Comparison of ENCODE assay signal across 10 cellular contexts in the genomic region with DNA sequence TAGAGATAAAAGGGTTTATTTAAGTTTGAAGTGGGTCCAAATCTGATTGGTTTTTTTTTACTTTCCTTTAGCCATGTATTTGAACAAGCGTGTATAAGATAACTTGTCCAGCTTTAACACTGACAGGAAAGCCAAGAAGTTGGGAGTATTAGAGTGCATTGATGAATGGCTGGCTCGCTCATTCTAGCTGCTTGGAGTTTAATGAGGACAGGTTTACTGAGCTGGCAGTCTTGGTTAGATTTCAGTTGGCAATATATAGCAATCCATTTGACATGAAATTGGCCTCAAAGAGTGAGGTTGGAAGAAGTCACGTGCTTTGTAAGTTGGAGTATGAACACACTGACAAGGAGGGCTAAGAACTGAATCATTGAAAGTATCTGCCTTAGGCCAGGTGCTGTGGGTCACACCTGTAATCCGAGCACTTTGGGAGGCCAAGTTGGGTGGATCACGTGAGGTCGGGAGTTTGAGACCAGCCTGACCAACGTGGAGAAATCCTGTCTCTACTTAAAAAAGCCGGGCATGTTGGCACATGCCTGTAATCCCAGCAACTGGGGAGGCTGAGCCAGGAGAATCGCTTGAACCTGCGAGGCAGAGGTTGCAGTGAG. TPM values are rescaled to one million over a fixed set of nuclear protein-coding genes. Genes with fewer than 3 reads are reported as not detected.
A peak's percentile ranks its signal among the peaks of the same experiment; 100 is the strongest.
DNase-seq lines count a peak whose midpoint lies in the region; ATAC-seq and TF ChIP-seq lines count a peak whose summit lies in the region.
"Had no signal": no experiment of that assay in that cellular context is flagged by ENCODE, and none has a peak within 500 bp of the region (broad histone marks: within the 10 kb centered on the region; RNA-seq: fewer than 3 reads in every experiment).

No MANE protein-coding gene starts in this region.

- H3K9me3 ChIP-seq in PC-9 (ENCODE audit: insufficient read depth, low read depth) = no peaks in the 10 kb centered on the region
- H3K9me3 ChIP-seq in neuronal stem cell (replicated peaks in 1 of 2; ENCODE audit: control insufficient read depth in 2 of 2, insufficient read depth in 1 of 2, low read depth in 1 of 2, low read length in 2 of 2) = no peaks in the 10 kb centered on the region
- H3K9me3 ChIP-seq: upper lobe of left lung had no signal

- H3F3A ChIP-seq in PC-9 (ENCODE audit: insufficient read depth, low read depth) = peaks cover 98% of the 10 kb centered on the region

- H3K79me1 ChIP-seq in neuronal stem cell (ENCODE audit: low read depth, low read length) = no peaks in the 10 kb centered on the region

- H2BK120ac ChIP-seq in neuronal stem cell (ENCODE audit: low read depth, low read length) = no peak overlapping the region

- DNase-seq in Calu3 (no peak), PC-9 (no peak), endothelial cell (ENCODE audit: low spot score) (no peak), neuronal stem cell (ENCODE audit: low spot score) (no peak), D341Med (ENCODE audit: low spot score) (no peak)
- DNase-seq: stimulated activated CD4-positive, alpha-beta T cell treated with anti-CD3 and anti-CD28 coated beads, Interleukin-15, amount 100 ng/mL, for 24 hours had no signal

- H3K18ac ChIP-seq in neuronal stem cell (ENCODE audit: low read length) = no peak overlapping the region

- no peak overlapping the region for H3K4ac ChIP-seq in neuronal stem cell (ENCODE audit: low read length)

- H2AK5ac ChIP-seq in neuronal stem cell (ENCODE audit: low read depth, low read length) = no peak overlapping the region

- H3K27ac ChIP-seq in PC-9 = 0 out of 2 replicates have a peak overlapping the region, but pooled peaks have one; percentile 1
- H3K27ac ChIP-seq in neuronal stem cell (replicated peaks; ENCODE audit: low read length) = peak overlapping the region; percentile 44

- H3K27me3 ChIP-seq in PC-9 (ENCODE audit: insufficient read depth, low read depth) (no peaks in the 10 kb centered on the region), neuronal stem cell (ENCODE audit: control insufficient read depth in 3 of 3, insufficient read depth in 3 of 3, low read depth in 1 of 3, low read length in 3 of 3) (no peaks in the 10 kb centered on the region)
- H3K27me3 ChIP-seq: upper lobe of left lung had no signal

- H3K4me3 Mint-ChIP-seq in Calu3 (ENCODE audit: low read depth, unreplicated experiment) (no peak overlapping the region), endothelial cell (ENCODE audit: unreplicated experiment) (peak overlapping the region; percentile 25)

- no peak overlapping the region for H2AFZ ChIP-seq in PC-9
- H2AFZ ChIP-seq in neuronal stem cell (ENCODE audit: low read length) = no peak overlapping the region

- intact Hi-C loops in Calu3 (cut with micrococcal nuclease; ENCODE audit: unreplicated experiment) = no loop called here
- intact Hi-C loops in PC-9 (cut with micrococcal nuclease; ENCODE audit: unreplicated experiment) = no loop called here

- TF ChIP-seq CTCF in Calu3 (IDR thresholded peaks at IDR 0.05; ENCODE audit: unreplicated experiment) (no peak), PC-9 (conservative IDR thresholded peaks at IDR 0.05) (no peak), endothelial cell (IDR thresholded peaks at IDR 0.05; ENCODE audit: unreplicated experiment) (no peak)

- no peaks in the 10 kb centered on the region for H3K9me3 Mint-ChIP-seq in Calu3 (ENCODE audit: low read depth, unreplicated experiment)
- no peaks in the 10 kb centered on the region for H3K9me3 Mint-ChIP-seq in endothelial cell (ENCODE audit: unreplicated experiment)

- BruUV-seq in Calu3 (replicated peaks; lab: Mats Ljungman, UMichigan) = no TSS peak
- BruUV-seq in PC-9 (replicated peaks; lab: Mats Ljungman, UMichigan) = TSS peak; percentile 2

- peaks cover 66% of the 10 kb centered on the region for H4K20me1 ChIP-seq in PC-9 (ENCODE audit: insufficient read depth)

- WGBS in neuronal stem cell (ENCODE audit: extremely low coverage in 2 of 2, insufficient read length in 2 of 2, insufficient replicate concordance in 1 of 2), 2 donors = no CpG with 5 or more reads among the region's 10 CpGs

- H2BK15ac ChIP-seq in neuronal stem cell (ENCODE audit: low read length) = no peak overlapping the region

- H3K27me3 Mint-ChIP-seq in Calu3 (ENCODE audit: unreplicated experiment) (no peaks in the 10 kb centered on the region), endothelial cell (ENCODE audit: unreplicated experiment) (peaks cover 4% of the 10 kb centered on the region)

- H3K9me2 ChIP-seq in PC-9 (ENCODE audit: insufficient read depth) = no peaks in the 10 kb centered on the region

- H3K36me3 ChIP-seq in PC-9 (ENCODE audit: low read depth) (peaks cover 48% of the 10 kb centered on the region), neuronal stem cell (replicated peaks in 1 of 2; ENCODE audit: control insufficient read depth in 2 of 2, insufficient read depth in 2 of 2, low read length in 2 of 2) (peaks cover 37 to 99% of the 10 kb centered on the region in 2 donors)

- no peak overlapping the region for H3K9ac ChIP-seq in neuronal stem cell (ENCODE audit: low read depth, low read length, poor library complexity)

- H4K91ac ChIP-seq in neuronal stem cell (ENCODE audit: low read depth, low read length, poor library complexity) = no peak overlapping the region

- H3K4me2 ChIP-seq in PC-9 (no peak overlapping the region), neuronal stem cell (ENCODE audit: insufficient read depth, low read length, poor library complexity, severe bottlenecking) (no peak overlapping the region)

- H3K4me1 ChIP-seq in PC-9 (replicated peaks; ENCODE audit: insufficient read depth) = 0 out of 2 replicates have a peak, but pooled peaks cover 5% of the 10 kb centered on the region
- no peaks in the 10 kb centered on the region for H3K4me1 ChIP-seq in neuronal stem cell (ENCODE audit: control insufficient read depth in 2 of 2, insufficient read depth in 1 of 2, low read depth in 1 of 2, low read length in 2 of 2)

- no peak overlapping the region for H2BK12ac ChIP-seq in neuronal stem cell (ENCODE audit: low read length)

- POLR2A ChIA-PET in PC-9 (lab: Charles Lee; ENCODE audit: unreplicated experiment) = no interaction called here

- H4K8ac ChIP-seq in neuronal stem cell (ENCODE audit: low read depth, low read length) = no peak overlapping the region

- H3K36me3 Mint-ChIP-seq in Calu3 (ENCODE audit: insufficient read depth, unreplicated experiment) (peaks cover 98% of the 10 kb centered on the region), endothelial cell (ENCODE audit: low read depth, unreplicated experiment) (peaks cover 50% of the 10 kb centered on the region)

- no peak for ATAC-seq in HG02973 (IDR thresholded peaks at IDR 0.05; ENCODE audit: unreplicated experiment)
- ATAC-seq in HG03108 (IDR thresholded peaks at IDR 0.05; ENCODE audit: unreplicated experiment) = no peak
- no peak for ATAC-seq in HG02759 (IDR thresholded peaks at IDR 0.05; ENCODE audit: unreplicated experiment)

- no peak overlapping the region for H3K14ac ChIP-seq in neuronal stem cell (ENCODE audit: low read length)

- CTCF ChIA-PET in Calu3 (lab: Charles Lee) = interaction anchor here (1.1 kb wide), 1 partner anchor 8 kb away, joined by 3 read pairs; no protein-coding TSS in a partner anchor
- CTCF ChIA-PET in PC-9 (lab: Charles Lee) = interaction anchor here (0.7 kb wide), 2 partner anchors 186 to 1311 kb away, joined by 6 read pairs; no protein-coding TSS in a partner anchor

- peaks cover 12% of the 10 kb centered on the region for H3K4me1 Mint-ChIP-seq in Calu3 (ENCODE audit: low read depth, unreplicated experiment)
- H3K4me1 Mint-ChIP-seq in endothelial cell (ENCODE audit: unreplicated experiment) = peaks cover 7% of the 10 kb centered on the region

- H3K79me2 ChIP-seq in PC-9 (ENCODE audit: low read depth) = peaks cover 32% of the 10 kb centered on the region

- H3K27ac Mint-ChIP-seq in Calu3 (ENCODE audit: unreplicated experiment) = peak overlapping the region; percentile 14
- peak overlapping the region; percentile 52 for H3K27ac Mint-ChIP-seq in endothelial cell (ENCODE audit: unreplicated experiment)

- H3K23ac ChIP-seq in neuronal stem cell (ENCODE audit: low read depth, low read length, poor library complexity) = no peak overlapping the region

- H2BK5ac ChIP-seq in neuronal stem cell (ENCODE audit: low read length) = no peak overlapping the region

- no peak overlapping the region for H3K4me3 ChIP-seq in PC-9
- no peak overlapping the region for H3K4me3 ChIP-seq in neuronal stem cell (ENCODE audit: low read length in 2 of 2)
- H3K4me3 ChIP-seq: upper lobe of left lung had no signal

RNA-seq across cellular contexts. Expression of a gene that starts 13.7 kb away (rescaled TPM):
- 347 and 370 TPM in 2 replicates for total RNA-seq in Calu3 (2022)
- total RNA-seq in PC-9 (2021) = 278 and 282 TPM in 2 replicates
- 289 TPM for total RNA-seq in endothelial cell (ENCODE audit: unreplicated experiment)
- polyA plus RNA-seq in neuronal stem cell (2013, experiment 1 of 2) = 276 TPM
- 284 TPM for polyA plus RNA-seq in neuronal stem cell (2013, experiment 2 of 2)
